Comparison of ENCODE assay signal across 14 cellular contexts in genomic region chr4:7774301-7775019, GRCh38.
"Had no signal": no experiment of that assay in that cellular context is flagged by ENCODE, and none has a peak within 500 bp of the region (broad histone marks: within the 10 kb centered on the region; RNA-seq: fewer than 3 reads in every experiment).

No MANE protein-coding gene starts in this region.

- H3K36me3 Mint-ChIP-seq: stimulated activated naive B cell treated with anti-CD40 and anti-IgM and Interleukin-4, amounts not matched to agents 10 μg/mL and 1 μg/mL and 100 μg/mL, for 72 hours had no signal

- H3K4me3 ChIP-seq: ascending aorta, coronary artery, tibial nerve had no signal

- H3K27ac ChIP-seq: ascending aorta, coronary artery, tibial nerve had no signal

- H3K27me3 Mint-ChIP-seq: activated naive CD4-positive, alpha-beta T cell treated with anti-CD3 and anti-CD28 coated beads, Interleukin-2, amount 10 ng/mL, durations not matched to agents 7 days and 5 days; activated T-helper 17 cell treated with anti-CD3 and anti-CD28 coated beads, Interleukin-2, amount 50 U/mL, for 72 hours had no signal

- H3K9me3 Mint-ChIP-seq: activated naive CD4-positive, alpha-beta T cell treated with anti-CD3 and anti-CD28 coated beads, Interleukin-2, amount 10 ng/mL, durations not matched to agents 7 days and 5 days; activated T-helper 17 cell treated with anti-CD3 and anti-CD28 coated beads, Interleukin-2, amount 50 U/mL, for 72 hours; stimulated activated naive B cell treated with anti-CD40 and anti-IgM and Interleukin-4, amounts not matched to agents 10 μg/mL and 1 μg/mL and 100 μg/mL, for 72 hours had no signal

- H3K27ac Mint-ChIP-seq: activated naive CD4-positive, alpha-beta T cell treated with anti-CD3 and anti-CD28 coated beads, Interleukin-2, amount 10 ng/mL, durations not matched to agents 7 days and 5 days; activated T-helper 17 cell treated with anti-CD3 and anti-CD28 coated beads, Interleukin-2, amount 50 U/mL, for 72 hours; stimulated activated naive B cell treated with anti-CD40 and anti-IgM and Interleukin-4, amounts not matched to agents 10 μg/mL and 1 μg/mL and 100 μg/mL, for 72 hours had no signal

- H3K27me3 ChIP-seq: ascending aorta, tibial nerve had no signal

- H3K4me3 Mint-ChIP-seq: activated naive CD4-positive, alpha-beta T cell treated with anti-CD3 and anti-CD28 coated beads, Interleukin-2, amount 10 ng/mL, durations not matched to agents 7 days and 5 days; activated T-helper 17 cell treated with anti-CD3 and anti-CD28 coated beads, Interleukin-2, amount 50 U/mL, for 72 hours; stimulated activated naive B cell treated with anti-CD40 and anti-IgM and Interleukin-4, amounts not matched to agents 10 μg/mL and 1 μg/mL and 100 μg/mL, for 72 hours had no signal

- ATAC-seq: activated T-helper 17 cell treated with anti-CD3 and anti-CD28 coated beads, Interleukin-2, amount 50 U/mL, for 72 hours; stimulated activated naive B cell treated with anti-CD40 and anti-IgM and Interleukin-4, amounts not matched to agents 10 μg/mL and 1 μg/mL and 100 μg/mL, for 72 hours had no signal

- H3K9me3 ChIP-seq: ascending aorta, tibial nerve had no signal

- DNase-seq: activated CD4-positive, CD25-positive, alpha-beta regulatory T cell treated with anti-CD3 and anti-CD28 coated beads, Interleukin-2, amount 50 U/mL, for 72 hours; activated naive CD4-positive, alpha-beta T cell treated with anti-CD3 and anti-CD28 coated beads, Interleukin-2, amount 10 ng/mL, durations not matched to agents 7 days and 5 days; activated T-cell treated with anti-CD3 and anti-CD28 coated beads for 4 hours; foreskin fibroblast; kidney glomerular epithelial cell; retina; stimulated activated CD4-positive, alpha-beta T cell treated with anti-CD3 and anti-CD28 coated beads, Interleukin-15, amount 100 ng/mL, for 24 hours; stimulated activated CD4-positive, alpha-beta T cell treated with anti-CD3 and anti-CD28 coated beads, Interleukin-4, amount 100 ng/mL, for 1 hour; stimulated activated naive B cell treated with anti-CD40 and anti-IgM and Interleukin-4, amounts not matched to agents 10 μg/mL and 1 μg/mL and 100 μg/mL, for 72 hours; T1000 had no signal

- H3K4me1 ChIP-seq: ascending aorta had no signal
